17 cellular contexts compared by ENCODE assay signal in genomic region chr1:94903318-94904009, GRCh38. TPM values are rescaled to one million over a fixed set of nuclear protein-coding genes. Genes with fewer than 3 reads are reported as not detected.
DNase-seq lines count a peak whose midpoint lies in the region; ATAC-seq and TF ChIP-seq lines count a peak whose summit lies in the region.
"Had no signal": no experiment of that assay in that cellular context is flagged by ENCODE, and none has a peak within 500 bp of the region (broad histone marks: within the 10 kb centered on the region; RNA-seq: fewer than 3 reads in every experiment).

No MANE protein-coding gene starts in this region.

- in situ Hi-C loops in Caki2 (cut with HindIII; ENCODE audit: low pct_unique_long_range_greater_than_20kb, low sequenced_read_pairs), result no loop called here

- H3K9me3 Mint-ChIP-seq in endothelial cell (ENCODE audit: unreplicated experiment) (no peaks in the 10 kb centered on the region), neural crest cell (no peaks in the 10 kb centered on the region), natural killer cell (no peaks in the 10 kb centered on the region)
- H3K9me3 Mint-ChIP-seq: activated naive CD8-positive, alpha-beta T cell treated with anti-CD3 and anti-CD28 coated beads, Interleukin-2, amount 10 ng/mL, durations not matched to agents 7 days and 5 days had no signal

- H3K4me1 Mint-ChIP-seq in endothelial cell (ENCODE audit: unreplicated experiment) (peaks cover 18% of the 10 kb centered on the region), neural crest cell (peaks cover 29% of the 10 kb centered on the region), natural killer cell (no peaks in the 10 kb centered on the region)
- H3K4me1 Mint-ChIP-seq: activated CD4-positive, alpha-beta T cell treated with anti-CD3 and anti-CD28 coated beads for 36 hours; activated naive CD8-positive, alpha-beta T cell treated with anti-CD3 and anti-CD28 coated beads, Interleukin-2, amount 10 ng/mL, durations not matched to agents 7 days and 5 days had no signal

- H3K27ac Mint-ChIP-seq in endothelial cell (ENCODE audit: unreplicated experiment), result peak overlapping the region; percentile 28
- peak overlapping the region; percentile 32 for H3K27ac Mint-ChIP-seq in neural crest cell (ENCODE audit: unreplicated experiment)
- no peak overlapping the region for H3K27ac Mint-ChIP-seq in natural killer cell
- H3K27ac Mint-ChIP-seq: activated CD4-positive, alpha-beta T cell treated with anti-CD3 and anti-CD28 coated beads for 36 hours; activated naive CD8-positive, alpha-beta T cell treated with anti-CD3 and anti-CD28 coated beads, Interleukin-2, amount 10 ng/mL, durations not matched to agents 7 days and 5 days had no signal

- intact Hi-C loops in natural killer cell (cut with micrococcal nuclease), result no loop called here

- no peak for ATAC-seq in natural killer cell
- ATAC-seq in HG02763 (IDR thresholded peaks at IDR 0.05; ENCODE audit: unreplicated experiment), result no peak
- ATAC-seq: activated CD4-positive, alpha-beta T cell treated with anti-CD3 and anti-CD28 coated beads for 36 hours; pancreas had no signal

- TF ChIP-seq CTCF in endothelial cell (IDR thresholded peaks at IDR 0.05; ENCODE audit: unreplicated experiment) (no peak), neural crest cell (conservative IDR thresholded peaks at IDR 0.05) (no peak), natural killer cell (IDR thresholded peaks at IDR 0.05) (no peak)

- peak overlapping the region; percentile 20 for H3K4me3 Mint-ChIP-seq in endothelial cell (ENCODE audit: unreplicated experiment)
- H3K4me3 Mint-ChIP-seq in neural crest cell, result no peak overlapping the region
- no peak overlapping the region for H3K4me3 Mint-ChIP-seq in natural killer cell
- H3K4me3 Mint-ChIP-seq: activated CD4-positive, alpha-beta T cell treated with anti-CD3 and anti-CD28 coated beads for 36 hours; activated naive CD8-positive, alpha-beta T cell treated with anti-CD3 and anti-CD28 coated beads, Interleukin-2, amount 10 ng/mL, durations not matched to agents 7 days and 5 days had no signal

- DNase-seq in Caki2 (ENCODE audit: low read depth) (peak; percentile 34), M059J (ENCODE audit: low read depth) (peak; percentile 31), endothelial cell (ENCODE audit: low spot score) (no peak), neural crest cell (ENCODE audit: low read depth, low spot score) (no peak), NCI-H146 (lab: John Stamatoyannopoulos, UW) (no peak), NCI-H146 treated with DMSO at 0.1 percent for 48 hours (lab: John Stamatoyannopoulos, UW; ENCODE audit: unreplicated experiment) (no peak), natural killer cell (no peak)
- DNase-seq: activated CD4-positive, alpha-beta T cell treated with anti-CD3 and anti-CD28 coated beads for 36 hours; activated naive CD8-positive, alpha-beta T cell treated with anti-CD3 and anti-CD28 coated beads, Interleukin-2, amount 10 ng/mL, durations not matched to agents 7 days and 5 days; DMS153; left ventricle myocardium inferior; NCI-H1417 treated with DMSO at 0.1 percent for 48 hours; NCI-H524; pancreas; RPMI8226; T-helper 2 cell had no signal

- H3K27me3 Mint-ChIP-seq in endothelial cell (ENCODE audit: unreplicated experiment) (peaks cover 2% of the 10 kb centered on the region), neural crest cell (ENCODE audit: low read depth) (no peaks in the 10 kb centered on the region), natural killer cell (ENCODE audit: low read depth in 2 of 2) (peaks cover 6 to 20% of the 10 kb centered on the region in 2 donors)
- H3K27me3 Mint-ChIP-seq: activated CD4-positive, alpha-beta T cell treated with anti-CD3 and anti-CD28 coated beads for 36 hours; activated naive CD8-positive, alpha-beta T cell treated with anti-CD3 and anti-CD28 coated beads, Interleukin-2, amount 10 ng/mL, durations not matched to agents 7 days and 5 days had no signal

- H3K36me3 Mint-ChIP-seq in endothelial cell (ENCODE audit: low read depth, unreplicated experiment), result peaks cover 54% of the 10 kb centered on the region
- H3K36me3 Mint-ChIP-seq in neural crest cell (ENCODE audit: low read depth), result peaks cover 20% of the 10 kb centered on the region
- H3K36me3 Mint-ChIP-seq in natural killer cell, result no peaks in the 10 kb centered on the region
- H3K36me3 Mint-ChIP-seq: activated naive CD8-positive, alpha-beta T cell treated with anti-CD3 and anti-CD28 coated beads, Interleukin-2, amount 10 ng/mL, durations not matched to agents 7 days and 5 days had no signal

RNA-seq across cellular contexts. Expression of gene CNN3, which starts 23.4 kb away (rescaled TPM):
- 95.0 and 106 TPM in 2 replicates for total RNA-seq in Caki2 (2014; rRNA removed; shearing (Covaris generic); ENCODE audit: low replicate concordance)
- total RNA-seq in M059J (2014; rRNA removed; shearing (Covaris generic)), result 300 and 364 TPM in 2 replicates
- total RNA-seq in endothelial cell (ENCODE audit: unreplicated experiment) (596 TPM), neural crest cell (318 and 322 TPM in 2 replicates), natural killer cell (1 to 10 TPM in 1 of 3 donors, under 1 TPM in 2; 0.55 to 1.7 (median 0.96) TPM)

Comparison
In these comparisons a context has a peak if more than half of its experiments do, and no peak if none do; other contexts are left out.
1. DNase-seq: peak in Caki2 (single experiment) and M059J (single experiment); none in endothelial cell (single experiment), neural crest cell (single experiment), NCI-H146 (single experiment), NCI-H146 treated with DMSO at 0.1 percent for 48 hours (single experiment) and natural killer cell (single experiment).
2. H3K27ac Mint-ChIP-seq: peak in endothelial cell (single experiment) and neural crest cell (single experiment); none in natural killer cell (0 of 2).
3. RNA of gene CNN3, which starts 23.4 kb away (total RNA-seq): 596 TPM in endothelial cell (single experiment), 300 to 364 TPM in M059J, 318 to 322 TPM in neural crest cell and 95.0 to 106 TPM in Caki2; 0.55 to 1.7 TPM in natural killer cell; every median in the first group is over 10 times any median in the second.